ENCODE assay signal across 1 cellular context in the genomic region with DNA sequence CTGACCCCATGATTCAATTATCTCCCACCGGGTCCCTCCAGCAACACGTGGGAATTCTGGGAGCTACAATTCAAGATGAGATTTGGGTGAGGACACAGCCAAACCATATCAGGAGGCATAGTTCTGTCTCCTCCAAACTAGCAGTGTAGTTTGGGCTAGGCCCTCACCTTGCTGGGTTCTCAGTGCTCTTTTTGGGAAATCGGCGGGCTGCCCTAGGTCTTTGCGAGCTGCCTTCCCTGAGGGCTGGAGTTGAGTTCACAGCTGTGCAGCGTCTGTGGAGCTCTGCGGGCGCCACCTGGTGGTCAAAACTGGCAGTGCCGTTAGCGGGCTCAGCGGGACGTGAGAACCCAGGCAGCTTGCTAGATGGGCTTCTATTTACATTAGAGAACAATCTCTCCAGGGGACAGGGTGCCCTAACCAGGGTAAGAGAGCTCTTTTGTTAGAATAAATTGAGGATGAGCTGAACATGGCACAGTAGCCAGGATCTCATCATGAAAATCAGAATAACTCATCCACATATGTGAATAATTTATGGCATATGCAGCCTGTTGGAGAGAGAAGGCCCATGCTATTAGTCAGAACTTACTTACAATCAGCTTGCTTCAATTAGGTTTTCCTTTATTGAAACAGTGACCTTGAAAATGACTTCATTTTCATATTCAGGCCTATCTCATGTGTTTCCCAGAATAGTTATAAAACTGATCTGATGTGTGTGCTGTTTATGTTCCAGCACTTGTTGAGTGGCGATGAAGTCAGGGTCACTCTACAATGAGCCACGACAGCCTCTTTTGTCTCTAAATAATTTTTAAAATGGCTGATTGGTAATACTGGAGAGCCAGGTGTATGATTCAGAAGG.
TF ChIP-seq lines count a peak whose summit lies in the region.

No MANE protein-coding gene starts in this region.

TF ChIP-seq in K562, 482 proteins besides CTCF, POLR2A, EP300 and RAD21 (continued from another document and continues in another):
- TF ChIP-seq, protein P1, sequence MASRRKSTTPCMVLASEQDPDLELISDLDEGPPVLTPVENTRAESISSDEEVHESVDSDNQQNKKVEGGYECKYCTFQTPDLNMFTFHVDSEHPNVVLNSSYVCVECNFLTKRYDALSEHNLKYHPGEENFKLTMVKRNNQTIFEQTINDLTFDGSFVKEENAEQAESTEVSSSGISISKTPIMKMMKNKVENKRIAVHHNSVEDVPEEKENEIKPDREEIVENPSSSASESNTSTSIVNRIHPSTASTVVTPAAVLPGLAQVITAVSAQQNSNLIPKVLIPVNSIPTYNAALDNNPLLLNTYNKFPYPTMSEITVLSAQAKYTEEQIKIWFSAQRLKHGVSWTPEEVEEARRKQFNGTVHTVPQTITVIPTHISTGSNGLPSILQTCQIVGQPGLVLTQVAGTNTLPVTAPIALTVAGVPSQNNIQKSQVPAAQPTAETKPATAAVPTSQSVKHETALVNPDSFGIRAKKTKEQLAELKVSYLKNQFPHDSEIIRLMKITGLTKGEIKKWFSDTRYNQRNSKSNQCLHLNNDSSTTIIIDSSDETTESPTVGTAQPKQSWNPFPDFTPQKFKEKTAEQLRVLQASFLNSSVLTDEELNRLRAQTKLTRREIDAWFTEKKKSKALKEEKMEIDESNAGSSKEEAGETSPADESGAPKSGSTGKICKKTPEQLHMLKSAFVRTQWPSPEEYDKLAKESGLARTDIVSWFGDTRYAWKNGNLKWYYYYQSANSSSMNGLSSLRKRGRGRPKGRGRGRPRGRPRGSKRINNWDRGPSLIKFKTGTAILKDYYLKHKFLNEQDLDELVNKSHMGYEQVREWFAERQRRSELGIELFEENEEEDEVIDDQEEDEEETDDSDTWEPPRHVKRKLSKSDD (conservative IDR thresholded peaks at IDR 0.05; ENCODE audit: low read length): 0 out of 2 replicates have a peak, but pooled peaks have one; percentile 46
- TF ChIP-seq, protein P2, sequence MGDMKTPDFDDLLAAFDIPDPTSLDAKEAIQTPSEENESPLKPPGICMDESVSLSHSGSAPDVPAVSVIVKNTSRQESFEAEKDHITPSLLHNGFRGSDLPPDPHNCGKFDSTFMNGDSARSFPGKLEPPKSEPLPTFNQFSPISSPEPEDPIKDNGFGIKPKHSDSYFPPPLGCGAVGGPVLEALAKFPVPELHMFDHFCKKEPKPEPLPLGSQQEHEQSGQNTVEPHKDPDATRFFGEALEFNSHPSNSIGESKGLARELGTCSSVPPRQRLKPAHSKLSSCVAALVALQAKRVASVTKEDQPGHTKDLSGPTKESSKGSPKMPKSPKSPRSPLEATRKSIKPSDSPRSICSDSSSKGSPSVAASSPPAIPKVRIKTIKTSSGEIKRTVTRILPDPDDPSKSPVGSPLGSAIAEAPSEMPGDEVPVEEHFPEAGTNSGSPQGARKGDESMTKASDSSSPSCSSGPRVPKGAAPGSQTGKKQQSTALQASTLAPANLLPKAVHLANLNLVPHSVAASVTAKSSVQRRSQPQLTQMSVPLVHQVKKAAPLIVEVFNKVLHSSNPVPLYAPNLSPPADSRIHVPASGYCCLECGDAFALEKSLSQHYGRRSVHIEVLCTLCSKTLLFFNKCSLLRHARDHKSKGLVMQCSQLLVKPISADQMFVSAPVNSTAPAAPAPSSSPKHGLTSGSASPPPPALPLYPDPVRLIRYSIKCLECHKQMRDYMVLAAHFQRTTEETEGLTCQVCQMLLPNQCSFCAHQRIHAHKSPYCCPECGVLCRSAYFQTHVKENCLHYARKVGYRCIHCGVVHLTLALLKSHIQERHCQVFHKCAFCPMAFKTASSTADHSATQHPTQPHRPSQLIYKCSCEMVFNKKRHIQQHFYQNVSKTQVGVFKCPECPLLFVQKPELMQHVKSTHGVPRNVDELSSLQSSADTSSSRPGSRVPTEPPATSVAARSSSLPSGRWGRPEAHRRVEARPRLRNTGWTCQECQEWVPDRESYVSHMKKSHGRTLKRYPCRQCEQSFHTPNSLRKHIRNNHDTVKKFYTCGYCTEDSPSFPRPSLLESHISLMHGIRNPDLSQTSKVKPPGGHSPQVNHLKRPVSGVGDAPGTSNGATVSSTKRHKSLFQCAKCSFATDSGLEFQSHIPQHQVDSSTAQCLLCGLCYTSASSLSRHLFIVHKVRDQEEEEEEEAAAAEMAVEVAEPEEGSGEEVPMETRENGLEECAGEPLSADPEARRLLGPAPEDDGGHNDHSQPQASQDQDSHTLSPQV (IDR thresholded peaks at IDR 0.05): peak; percentile 57; the same call in 1 of the 2 replicates
- TF ChIP-seq BRD9 (IDR thresholded peaks at IDR 0.05; ENCODE audit: low read depth, partially characterized antibody) (peak; percentile 80), NR2C1 (IDR thresholded peaks at IDR 0.05) (no peak; the same call in 1 of the 2 replicates), NR2C1 (tag; IDR thresholded peaks at IDR 0.05) (peak; percentile 20; the same call in 1 of the 2 replicates), ESRRA (IDR thresholded peaks at IDR 0.05; ENCODE audit: borderline replicate concordance, low read depth) (0 out of 2 replicates have a peak, but pooled peaks have one; percentile 15), L3MBTL2 (IDR thresholded peaks at IDR 0.05) (peak; percentile 61; the same call in 1 of the 2 replicates), TBL1XR1 (IDR thresholded peaks at IDR 0.05; ENCODE audit: low read length in 2 of 2) (0 out of 4 replicates have a peak, but pooled peaks of 1 of the 2 experiments have one; percentile 41), XRCC5 (IDR thresholded peaks at IDR 0.05; ENCODE audit: low read depth, low read length) (peak; percentile 51; the same call in 1 of the 2 replicates), BMI1 (IDR thresholded peaks at IDR 0.05; ENCODE audit: low read length) (0 out of 2 replicates have a peak, but pooled peaks have one; percentile 55), SP1 (CRISPR knock-in tag; IDR thresholded peaks at IDR 0.05) (peak; percentile 53; the same call in 1 of the 2 replicates), HDAC1 (IDR thresholded peaks at IDR 0.05) (0 out of 4 replicates have a peak, but pooled peaks of 1 of the 2 experiments have one; percentile 23), SRSF3 (IDR thresholded peaks at IDR 0.05; ENCODE audit: insufficient read depth, low read length) (no peak), DACH1 (IDR thresholded peaks at IDR 0.05; ENCODE audit: partially characterized antibody) (peak; percentile 79), GATAD2B (IDR thresholded peaks at IDR 0.05; ENCODE audit: borderline replicate concordance) (0 out of 2 replicates have a peak, but pooled peaks have one; percentile 14), CTBP1 (IDR thresholded peaks at IDR 0.05; ENCODE audit: borderline replicate concordance) (peak; percentile 52; the same call in 1 of the 2 replicates)
- TF ChIP-seq, protein P3, sequence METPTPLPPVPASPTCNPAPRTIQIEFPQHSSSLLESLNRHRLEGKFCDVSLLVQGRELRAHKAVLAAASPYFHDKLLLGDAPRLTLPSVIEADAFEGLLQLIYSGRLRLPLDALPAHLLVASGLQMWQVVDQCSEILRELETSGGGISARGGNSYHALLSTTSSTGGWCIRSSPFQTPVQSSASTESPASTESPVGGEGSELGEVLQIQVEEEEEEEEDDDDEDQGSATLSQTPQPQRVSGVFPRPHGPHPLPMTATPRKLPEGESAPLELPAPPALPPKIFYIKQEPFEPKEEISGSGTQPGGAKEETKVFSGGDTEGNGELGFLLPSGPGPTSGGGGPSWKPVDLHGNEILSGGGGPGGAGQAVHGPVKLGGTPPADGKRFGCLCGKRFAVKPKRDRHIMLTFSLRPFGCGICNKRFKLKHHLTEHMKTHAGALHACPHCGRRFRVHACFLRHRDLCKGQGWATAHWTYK (CRISPR knock-in tag; IDR thresholded peaks at IDR 0.05): 0 out of 2 replicates have a peak, but pooled peaks have one; percentile 11
- TF ChIP-seq, protein P4, sequence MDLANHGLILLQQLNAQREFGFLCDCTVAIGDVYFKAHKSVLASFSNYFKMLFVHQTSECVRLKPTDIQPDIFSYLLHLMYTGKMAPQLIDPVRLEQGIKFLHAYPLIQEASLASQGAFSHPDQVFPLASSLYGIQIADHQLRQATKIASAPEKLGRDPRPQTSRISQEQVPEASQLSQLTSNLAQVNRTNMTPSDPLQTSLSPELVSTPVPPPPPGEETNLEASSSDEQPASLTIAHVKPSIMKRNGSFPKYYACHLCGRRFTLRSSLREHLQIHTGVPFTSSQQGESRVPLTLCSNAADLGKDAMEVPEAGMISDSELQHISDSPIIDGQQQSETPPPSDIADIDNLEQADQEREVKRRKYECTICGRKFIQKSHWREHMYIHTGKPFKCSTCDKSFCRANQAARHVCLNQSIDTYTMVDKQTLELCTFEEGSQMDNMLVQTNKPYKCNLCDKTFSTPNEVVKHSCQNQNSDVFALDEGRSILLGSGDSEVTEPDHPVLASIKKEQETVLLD (IDR thresholded peaks at IDR 0.05): peak; percentile 52; the same call in 1 of the 2 replicates
- TF ChIP-seq, protein P5, sequence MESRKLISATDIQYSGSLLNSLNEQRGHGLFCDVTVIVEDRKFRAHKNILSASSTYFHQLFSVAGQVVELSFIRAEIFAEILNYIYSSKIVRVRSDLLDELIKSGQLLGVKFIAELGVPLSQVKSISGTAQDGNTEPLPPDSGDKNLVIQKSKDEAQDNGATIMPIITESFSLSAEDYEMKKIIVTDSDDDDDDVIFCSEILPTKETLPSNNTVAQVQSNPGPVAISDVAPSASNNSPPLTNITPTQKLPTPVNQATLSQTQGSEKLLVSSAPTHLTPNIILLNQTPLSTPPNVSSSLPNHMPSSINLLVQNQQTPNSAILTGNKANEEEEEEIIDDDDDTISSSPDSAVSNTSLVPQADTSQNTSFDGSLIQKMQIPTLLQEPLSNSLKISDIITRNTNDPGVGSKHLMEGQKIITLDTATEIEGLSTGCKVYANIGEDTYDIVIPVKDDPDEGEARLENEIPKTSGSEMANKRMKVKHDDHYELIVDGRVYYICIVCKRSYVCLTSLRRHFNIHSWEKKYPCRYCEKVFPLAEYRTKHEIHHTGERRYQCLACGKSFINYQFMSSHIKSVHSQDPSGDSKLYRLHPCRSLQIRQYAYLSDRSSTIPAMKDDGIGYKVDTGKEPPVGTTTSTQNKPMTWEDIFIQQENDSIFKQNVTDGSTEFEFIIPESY (CRISPR knock-in tag; IDR thresholded peaks at IDR 0.05): peak; percentile 43; the same call in 1 of the 2 replicates
- TF ChIP-seq, protein P6, sequence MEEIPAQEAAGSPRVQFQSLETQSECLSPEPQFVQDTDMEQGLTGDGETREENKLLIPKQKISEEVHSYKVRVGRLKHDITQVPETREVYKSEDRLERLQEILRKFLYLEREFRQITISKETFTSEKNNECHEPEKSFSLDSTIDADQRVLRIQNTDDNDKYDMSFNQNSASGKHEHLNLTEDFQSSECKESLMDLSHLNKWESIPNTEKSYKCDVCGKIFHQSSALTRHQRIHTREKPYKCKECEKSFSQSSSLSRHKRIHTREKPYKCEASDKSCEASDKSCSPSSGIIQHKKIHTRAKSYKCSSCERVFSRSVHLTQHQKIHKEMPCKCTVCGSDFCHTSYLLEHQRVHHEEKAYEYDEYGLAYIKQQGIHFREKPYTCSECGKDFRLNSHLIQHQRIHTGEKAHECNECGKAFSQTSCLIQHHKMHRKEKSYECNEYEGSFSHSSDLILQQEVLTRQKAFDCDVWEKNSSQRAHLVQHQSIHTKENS (CRISPR knock-in tag; IDR thresholded peaks at IDR 0.05): no peak
- TF ChIP-seq, protein P7, sequence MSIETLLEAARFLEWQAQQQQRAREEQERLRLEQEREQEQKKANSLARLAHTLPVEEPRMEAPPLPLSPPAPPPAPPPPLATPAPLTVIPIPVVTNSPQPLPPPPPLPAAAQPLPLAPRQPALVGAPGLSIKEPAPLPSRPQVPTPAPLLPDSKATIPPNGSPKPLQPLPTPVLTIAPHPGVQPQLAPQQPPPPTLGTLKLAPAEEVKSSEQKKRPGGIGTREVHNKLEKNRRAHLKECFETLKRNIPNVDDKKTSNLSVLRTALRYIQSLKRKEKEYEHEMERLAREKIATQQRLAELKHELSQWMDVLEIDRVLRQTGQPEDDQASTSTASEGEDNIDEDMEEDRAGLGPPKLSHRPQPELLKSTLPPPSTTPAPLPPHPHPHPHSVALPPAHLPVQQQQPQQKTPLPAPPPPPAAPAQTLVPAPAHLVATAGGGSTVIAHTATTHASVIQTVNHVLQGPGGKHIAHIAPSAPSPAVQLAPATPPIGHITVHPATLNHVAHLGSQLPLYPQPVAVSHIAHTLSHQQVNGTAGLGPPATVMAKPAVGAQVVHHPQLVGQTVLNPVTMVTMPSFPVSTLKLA (conservative IDR thresholded peaks at IDR 0.05): peak in 1 of 2 experiments; percentile 27; a peak in 1 of 4 replicates
- TF ChIP-seq, protein P8, sequence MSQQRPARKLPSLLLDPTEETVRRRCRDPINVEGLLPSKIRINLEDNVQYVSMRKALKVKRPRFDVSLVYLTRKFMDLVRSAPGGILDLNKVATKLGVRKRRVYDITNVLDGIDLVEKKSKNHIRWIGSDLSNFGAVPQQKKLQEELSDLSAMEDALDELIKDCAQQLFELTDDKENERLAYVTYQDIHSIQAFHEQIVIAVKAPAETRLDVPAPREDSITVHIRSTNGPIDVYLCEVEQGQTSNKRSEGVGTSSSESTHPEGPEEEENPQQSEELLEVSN (IDR thresholded peaks at IDR 0.05; ENCODE audit: borderline replicate concordance in 1 of 2, extremely low read depth in 1 of 2, insufficient read depth in 1 of 2, insufficient read length in 1 of 2, low read depth in 1 of 2, low read length in 1 of 2, poor library complexity in 1 of 2, severe bottlenecking in 1 of 2): peak in 1 of 2 experiments; percentile 19
- TF ChIP-seq, protein P9, sequence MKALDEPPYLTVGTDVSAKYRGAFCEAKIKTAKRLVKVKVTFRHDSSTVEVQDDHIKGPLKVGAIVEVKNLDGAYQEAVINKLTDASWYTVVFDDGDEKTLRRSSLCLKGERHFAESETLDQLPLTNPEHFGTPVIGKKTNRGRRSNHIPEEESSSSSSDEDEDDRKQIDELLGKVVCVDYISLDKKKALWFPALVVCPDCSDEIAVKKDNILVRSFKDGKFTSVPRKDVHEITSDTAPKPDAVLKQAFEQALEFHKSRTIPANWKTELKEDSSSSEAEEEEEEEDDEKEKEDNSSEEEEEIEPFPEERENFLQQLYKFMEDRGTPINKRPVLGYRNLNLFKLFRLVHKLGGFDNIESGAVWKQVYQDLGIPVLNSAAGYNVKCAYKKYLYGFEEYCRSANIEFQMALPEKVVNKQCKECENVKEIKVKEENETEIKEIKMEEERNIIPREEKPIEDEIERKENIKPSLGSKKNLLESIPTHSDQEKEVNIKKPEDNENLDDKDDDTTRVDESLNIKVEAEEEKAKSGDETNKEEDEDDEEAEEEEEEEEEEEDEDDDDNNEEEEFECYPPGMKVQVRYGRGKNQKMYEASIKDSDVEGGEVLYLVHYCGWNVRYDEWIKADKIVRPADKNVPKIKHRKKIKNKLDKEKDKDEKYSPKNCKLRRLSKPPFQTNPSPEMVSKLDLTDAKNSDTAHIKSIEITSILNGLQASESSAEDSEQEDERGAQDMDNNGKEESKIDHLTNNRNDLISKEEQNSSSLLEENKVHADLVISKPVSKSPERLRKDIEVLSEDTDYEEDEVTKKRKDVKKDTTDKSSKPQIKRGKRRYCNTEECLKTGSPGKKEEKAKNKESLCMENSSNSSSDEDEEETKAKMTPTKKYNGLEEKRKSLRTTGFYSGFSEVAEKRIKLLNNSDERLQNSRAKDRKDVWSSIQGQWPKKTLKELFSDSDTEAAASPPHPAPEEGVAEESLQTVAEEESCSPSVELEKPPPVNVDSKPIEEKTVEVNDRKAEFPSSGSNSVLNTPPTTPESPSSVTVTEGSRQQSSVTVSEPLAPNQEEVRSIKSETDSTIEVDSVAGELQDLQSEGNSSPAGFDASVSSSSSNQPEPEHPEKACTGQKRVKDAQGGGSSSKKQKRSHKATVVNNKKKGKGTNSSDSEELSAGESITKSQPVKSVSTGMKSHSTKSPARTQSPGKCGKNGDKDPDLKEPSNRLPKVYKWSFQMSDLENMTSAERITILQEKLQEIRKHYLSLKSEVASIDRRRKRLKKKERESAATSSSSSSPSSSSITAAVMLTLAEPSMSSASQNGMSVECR (CRISPR knock-in tag; IDR thresholded peaks at IDR 0.05): 0 out of 2 replicates have a peak, but pooled peaks have one; percentile 17
- TF ChIP-seq, protein P10, sequence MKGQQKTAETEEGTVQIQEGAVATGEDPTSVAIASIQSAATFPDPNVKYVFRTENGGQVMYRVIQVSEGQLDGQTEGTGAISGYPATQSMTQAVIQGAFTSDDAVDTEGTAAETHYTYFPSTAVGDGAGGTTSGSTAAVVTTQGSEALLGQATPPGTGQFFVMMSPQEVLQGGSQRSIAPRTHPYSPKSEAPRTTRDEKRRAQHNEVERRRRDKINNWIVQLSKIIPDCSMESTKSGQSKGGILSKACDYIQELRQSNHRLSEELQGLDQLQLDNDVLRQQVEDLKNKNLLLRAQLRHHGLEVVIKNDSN (CRISPR knock-in tag; IDR thresholded peaks at IDR 0.05): no peak
